In the genomic region with DNA sequence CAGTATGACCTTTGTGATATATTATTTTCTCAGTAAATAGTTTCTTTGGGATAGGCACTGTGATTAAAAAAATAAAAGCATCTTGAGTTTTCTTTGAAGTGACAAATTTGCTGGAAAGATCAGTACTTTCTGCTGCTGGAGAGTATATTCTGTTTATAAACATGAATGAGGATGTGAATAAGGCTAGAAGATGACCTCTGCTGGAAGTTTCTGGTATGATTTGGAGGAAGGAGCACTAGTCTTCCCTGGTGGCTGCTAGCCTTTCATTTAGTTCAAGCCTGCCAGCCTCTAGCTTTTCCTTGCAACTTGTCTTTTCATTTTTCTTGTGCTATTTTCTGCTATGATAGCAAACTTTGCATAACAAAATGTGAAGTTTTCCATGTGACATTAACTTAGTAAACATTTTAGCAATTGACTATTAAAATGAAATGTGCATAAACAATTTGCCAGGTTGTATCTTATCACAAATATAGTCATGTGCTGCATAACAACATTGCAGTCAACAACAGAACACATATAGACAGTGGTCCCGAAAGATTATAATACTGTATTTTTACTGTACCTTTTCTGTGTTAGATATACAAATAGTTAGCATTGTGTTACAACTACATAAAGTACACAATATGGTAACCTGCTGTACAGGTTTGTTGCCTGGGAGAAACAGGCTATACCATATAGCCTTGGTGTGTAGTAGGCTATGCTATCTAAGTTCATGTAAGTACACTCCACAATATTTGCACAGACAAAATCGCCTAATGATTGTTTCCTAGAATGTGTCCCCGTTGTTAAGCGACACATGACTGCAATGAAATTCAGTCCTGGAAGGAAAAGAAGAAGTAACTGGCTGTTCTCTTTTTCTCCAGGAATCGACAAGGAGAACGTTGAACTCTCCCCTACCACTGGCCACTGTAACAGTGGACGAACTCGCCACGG, we compare ENCODE assay signal across 8 cellular contexts. TPM values are rescaled to one million over a fixed set of nuclear protein-coding genes. Genes with fewer than 3 reads are reported as not detected.
DNase-seq lines count a peak whose midpoint lies in the region; ATAC-seq and TF ChIP-seq lines count a peak whose summit lies in the region.

No MANE protein-coding gene starts in this region.

- peak; percentile 16 for DNase-seq in NCI-H2196 (lab: John Stamatoyannopoulos, UW; ENCODE audit: unreplicated experiment)
- no peak for DNase-seq in NCI-H2196 treated with DMSO at 0.1 percent for 48 hours (lab: John Stamatoyannopoulos, UW; ENCODE audit: unreplicated experiment)
- DNase-seq in KBM-7: peak; percentile 85
- DNase-seq in SIG-M5 (lab: John Stamatoyannopoulos, UW): peak; percentile 25

- in situ Hi-C loops in KBM-7 (cut with MboI; ENCODE audit: low pct_unique_long_range_greater_than_20kb, low sequenced_read_pairs): no loop called here

- ATAC-seq in esophagus mucosa (peak; percentile 62), HG03159 (IDR thresholded peaks at IDR 0.05; ENCODE audit: unreplicated experiment) (no peak), HG03095 (IDR thresholded peaks at IDR 0.05; ENCODE audit: unreplicated experiment) (no peak)

- peaks cover 33% of the 10 kb centered on the region for H3K4me1 Mint-ChIP-seq in nephron

- H3K27ac Mint-ChIP-seq in nephron: no peak overlapping the region

- peak; percentile 53 to 56 (median 54) for TF ChIP-seq CTCF in nephron (IDR thresholded peaks at IDR 0.05; ENCODE audit: unreplicated experiment in 3 of 3)

- H3K36me3 Mint-ChIP-seq in nephron (ENCODE audit: low read depth): peaks cover 37% of the 10 kb centered on the region

- H3K4me3 Mint-ChIP-seq in nephron: no peak overlapping the region

- no peaks in the 10 kb centered on the region for H3K9me3 Mint-ChIP-seq in nephron

- H3K27me3 Mint-ChIP-seq in nephron (ENCODE audit: low read depth): no peaks in the 10 kb centered on the region

RNA-seq across cellular contexts. Expression of gene RAB11FIP4, which starts 18.1 kb away (rescaled TPM):
- total RNA-seq in esophagus mucosa: 10.3 TPM

RNA-seq across cellular contexts. Expression of gene EVI2A, which starts 52.0 kb away (rescaled TPM):
- total RNA-seq in esophagus mucosa: 0.52 TPM

RNA-seq across cellular contexts. Expression of gene EVI2B, which starts 59.6 kb away (rescaled TPM):
- total RNA-seq in esophagus mucosa: 1.3 TPM
